26 cellular contexts compared by ENCODE assay signal in the genomic region with DNA sequence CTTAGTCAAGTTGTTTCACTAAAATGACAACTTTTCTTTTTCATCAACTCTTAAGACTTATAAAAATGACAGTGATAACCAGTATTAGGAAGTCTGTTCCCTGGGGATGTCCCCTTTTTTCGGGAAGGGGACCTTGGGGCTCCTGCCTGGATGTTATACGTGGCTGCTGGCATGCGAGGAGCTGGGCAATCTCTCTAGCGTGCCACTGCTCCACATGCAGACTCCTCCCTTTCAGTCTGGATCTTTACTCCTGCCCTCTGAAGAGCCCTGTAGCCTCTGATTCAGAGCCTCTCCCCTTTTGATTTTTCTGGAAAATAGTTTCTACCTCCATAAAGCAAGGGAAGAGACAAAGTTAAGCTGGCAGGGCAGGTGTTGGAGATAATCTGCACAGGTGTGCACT. TPM values are rescaled to one million over a fixed set of nuclear protein-coding genes. Genes with fewer than 3 reads are reported as not detected.
DNase-seq lines count a peak whose midpoint lies in the region; ATAC-seq, FAIRE-seq and TF ChIP-seq lines count a peak whose summit lies in the region.
"Had no signal": no experiment of that assay in that cellular context is flagged by ENCODE, and none has a peak within 500 bp of the region (broad histone marks: within the 10 kb centered on the region; RNA-seq: fewer than 3 reads in every experiment).

No MANE protein-coding gene starts in this region.

- H3K4me3 Mint-ChIP-seq in H9: no peak overlapping the region
- H3K4me3 Mint-ChIP-seq: CD4-positive, CD25-positive, alpha-beta regulatory T cell had no signal

- H2BK120ac ChIP-seq in H9 (ENCODE audit: low read depth, low read length, poor library complexity, severe bottlenecking) (no peak overlapping the region), H1 (replicated peaks; ENCODE audit: low read depth, low read length) (no peak overlapping the region), neuronal stem cell (ENCODE audit: low read depth, low read length) (no peak overlapping the region)

- peak overlapping the region in 2 of 3 experiments; percentile 2 to 86; a peak in 3 of 7 replicates for H3K27ac Mint-ChIP-seq in H9
- no peak overlapping the region for H3K27ac Mint-ChIP-seq in activated naive CD4-positive, alpha-beta T cell treated with anti-CD3 and anti-CD28 coated beads, Interleukin-2, amount 50 U/mL, for 72 hours
- H3K27ac Mint-ChIP-seq: CD4-positive, CD25-positive, alpha-beta regulatory T cell had no signal

- H3K23me2 ChIP-seq in H9 (ENCODE audit: insufficient read length, low read depth, low read length, poor library complexity, severe bottlenecking) (no peaks in the 10 kb centered on the region), H1 (ENCODE audit: low read depth, low read length) (no peaks in the 10 kb centered on the region)

- no peak overlapping the region for H3K56ac ChIP-seq in H9 (ENCODE audit: insufficient read length, low read depth, low read length)
- H3K56ac ChIP-seq in H1 (replicated peaks; ENCODE audit: insufficient read length, low read depth, low read length): no peak overlapping the region

- H3K23ac ChIP-seq in H9 (ENCODE audit: insufficient read length, low read depth, low read length): no peak overlapping the region
- no peak overlapping the region for H3K23ac ChIP-seq in H1 (ENCODE audit: insufficient read length)
- H3K23ac ChIP-seq in neuronal stem cell (ENCODE audit: low read depth, low read length, poor library complexity): no peak overlapping the region

- H3K27me3 ChIP-seq in H9 (ENCODE audit: insufficient read depth, low read length) (no peaks in the 10 kb centered on the region), H1 (replicated peaks in 1 of 4; ENCODE audit: control insufficient read depth in 3 of 4, extremely low read depth in 1 of 4, insufficient read depth in 3 of 4, low read length in 3 of 4) (no peaks in the 10 kb centered on the region), neuronal stem cell (ENCODE audit: control insufficient read depth in 3 of 3, insufficient read depth in 3 of 3, low read depth in 1 of 3, low read length in 3 of 3) (no peaks in the 10 kb centered on the region)
- H3K27me3 ChIP-seq: BLaER1, SJCRH30 had no signal

- TF ChIP-seq RAD21 in H1 (IDR thresholded peaks at IDR 0.05 in 1 of 2, conservative IDR thresholded peaks at IDR 0.05 in 1 of 2; ENCODE audit: low read depth in 2 of 2, low read length in 2 of 2): no peak

- H3K27me3 Mint-ChIP-seq in H9 (ENCODE audit: low read depth): no peaks in the 10 kb centered on the region
- H3K27me3 Mint-ChIP-seq: CD4-positive, CD25-positive, alpha-beta regulatory T cell had no signal

- H2BK5ac ChIP-seq in H9 (ENCODE audit: insufficient read length, low read length) (no peak overlapping the region), H1 (ENCODE audit: low read depth, low read length) (no peak overlapping the region; the same call in 1 of the 2 replicates), neuronal stem cell (ENCODE audit: low read length) (peak overlapping the region; percentile 21)

- H4K20me1 ChIP-seq in H9 (ENCODE audit: control insufficient read depth, insufficient read depth, insufficient read length) (no peaks in the 10 kb centered on the region), H1 (replicated peaks in 1 of 2; ENCODE audit: control insufficient read depth in 1 of 2, insufficient read depth in 2 of 2, low read length in 2 of 2) (no peaks in the 10 kb centered on the region)
- H4K20me1 ChIP-seq: BLaER1 had no signal

- no peak for TF ChIP-seq CTCF in H9 (conservative IDR thresholded peaks at IDR 0.05)
- no peak for TF ChIP-seq CTCF in H1 (IDR thresholded peaks at IDR 0.05; ENCODE audit: control extremely low read depth in 1 of 3, insufficient read depth in 1 of 3, low read depth in 1 of 3, low read length in 3 of 3)

- H4K8ac ChIP-seq in H9 (replicated peaks; ENCODE audit: insufficient read length, low read depth, low read length): no peak overlapping the region
- no peak overlapping the region; the same call in 1 of the 2 replicates for H4K8ac ChIP-seq in H1 (ENCODE audit: extremely low read depth, insufficient read depth, low read length)
- no peak overlapping the region for H4K8ac ChIP-seq in neuronal stem cell (ENCODE audit: low read depth, low read length)

- no peaks in the 10 kb centered on the region; a peak in 1 of 7 replicates for H3K36me3 Mint-ChIP-seq in H9 (ENCODE audit: insufficient read depth in 1 of 3, low read depth in 3 of 3)
- H3K36me3 Mint-ChIP-seq in activated naive CD4-positive, alpha-beta T cell treated with anti-CD3 and anti-CD28 coated beads, Interleukin-2, amount 50 U/mL, for 72 hours: no peaks in the 10 kb centered on the region
- H3K36me3 Mint-ChIP-seq: CD4-positive, CD25-positive, alpha-beta regulatory T cell had no signal

- H3K4me3 ChIP-seq in H1 (ENCODE audit: extremely low read depth in 1 of 4, insufficient read depth in 2 of 4, low read depth in 3 of 4, low read length in 4 of 4) (no peak overlapping the region), neuronal stem cell (ENCODE audit: low read length in 2 of 2) (no peak overlapping the region)
- H3K4me3 ChIP-seq: BLaER1, GM23248, K562, PC-9, SJCRH30 had no signal

- no peak for TF ChIP-seq POLR2A in H1 (IDR thresholded peaks at IDR 0.05; ENCODE audit: control extremely low read depth in 1 of 2, low read depth in 2 of 2, low read length in 2 of 2)

- CTCF ChIA-PET in H1 (lab: Charles Lee; ENCODE audit: partially characterized antibody): interaction anchor here (1.2 to 2.8 kb wide), 2 partner anchors 139 to 180 kb away, joined by 4 to 11 read pairs; no protein-coding TSS in a partner anchor

- H3K4me1 Mint-ChIP-seq in H9: peaks cover 34 to 36% of the 10 kb centered on the region in 2 experiments
- H3K4me1 Mint-ChIP-seq: CD4-positive, CD25-positive, alpha-beta regulatory T cell had no signal

- no peak overlapping the region for H3K9ac ChIP-seq in H9 (ENCODE audit: extremely low read depth, insufficient read length, low read length)
- no peak overlapping the region for H3K9ac ChIP-seq in H1 (replicated peaks in 1 of 4; ENCODE audit: extremely low read depth in 1 of 4, low read depth in 3 of 4, low read length in 3 of 4)
- no peak overlapping the region for H3K9ac ChIP-seq in neuronal stem cell (ENCODE audit: low read depth, low read length, poor library complexity)
- H3K9ac ChIP-seq: BLaER1, GM23248 had no signal

- H3K36me3 ChIP-seq in H1 (ENCODE audit: control insufficient read depth in 2 of 4, insufficient read depth in 4 of 4, low read length in 3 of 4) (no peaks in the 10 kb centered on the region), neuronal stem cell (replicated peaks in 1 of 2; ENCODE audit: control insufficient read depth in 2 of 2, insufficient read depth in 2 of 2, low read length in 2 of 2) (no peaks in the 10 kb centered on the region)
- H3K36me3 ChIP-seq: BLaER1, SJCRH30 had no signal

- no peak overlapping the region for H3T11ph ChIP-seq in H9 (ENCODE audit: low read length)

- H2BK15ac ChIP-seq in H9 (ENCODE audit: low read depth, low read length): no peak overlapping the region
- no peak overlapping the region for H2BK15ac ChIP-seq in H1 (ENCODE audit: low read length)
- no peak overlapping the region for H2BK15ac ChIP-seq in neuronal stem cell (ENCODE audit: low read length)

- no peak overlapping the region for H2BK12ac ChIP-seq in H9 (ENCODE audit: insufficient read length, low read depth, low read length)
- no peak overlapping the region for H2BK12ac ChIP-seq in H1 (ENCODE audit: low read depth, low read length)
- H2BK12ac ChIP-seq in neuronal stem cell (ENCODE audit: low read length): no peak overlapping the region

- no peak overlapping the region for H3K4me2 ChIP-seq in H9 (ENCODE audit: insufficient read depth, insufficient read length, low read length)
- H3K4me2 ChIP-seq in H1 (ENCODE audit: insufficient read depth in 1 of 2, low read depth in 2 of 2, low read length in 2 of 2): peak overlapping the region in 1 of 2 experiments; percentile 41; a peak in 1 of 4 replicates
- H3K4me2 ChIP-seq in neuronal stem cell (ENCODE audit: insufficient read depth, low read length, poor library complexity, severe bottlenecking): no peak overlapping the region
- H3K4me2 ChIP-seq: BLaER1, PC-9 had no signal

- FAIRE-seq in H1 (lab: Jason Lieb, UNC): no peak
- FAIRE-seq: HepG2, K562 had no signal

- H3K4ac ChIP-seq in H9 (ENCODE audit: low read depth, low read length) (no peak overlapping the region), H1 (replicated peaks; ENCODE audit: insufficient read length, low read depth, low read length) (no peak overlapping the region), neuronal stem cell (ENCODE audit: low read length) (no peak overlapping the region)

- H3K18ac ChIP-seq in H9 (ENCODE audit: insufficient read length, low read depth, low read length) (no peak overlapping the region), H1 (ENCODE audit: extremely low read depth, low read length) (peak overlapping the region; percentile 9; the same call in 1 of the 2 replicates), neuronal stem cell (ENCODE audit: low read length) (peak overlapping the region; percentile 73)

- H3K14ac ChIP-seq in H9 (ENCODE audit: insufficient read depth, low read length) (no peak overlapping the region), H1 (ENCODE audit: insufficient read length) (no peak overlapping the region), neuronal stem cell (ENCODE audit: low read length) (no peak overlapping the region)

- H2BK20ac ChIP-seq in H9 (ENCODE audit: low read depth, low read length, poor library complexity, severe bottlenecking) (no peak overlapping the region), H1 (ENCODE audit: low read length) (0 out of 2 replicates have a peak overlapping the region, but pooled peaks have one; percentile 0)

- H4K91ac ChIP-seq in H9 (ENCODE audit: insufficient read length, low read depth, low read length): no peak overlapping the region
- no peak overlapping the region for H4K91ac ChIP-seq in H1 (replicated peaks; ENCODE audit: insufficient read length, low read length)
- H4K91ac ChIP-seq in neuronal stem cell (ENCODE audit: low read depth, low read length, poor library complexity): no peak overlapping the region

- no peaks in the 10 kb centered on the region for H3K79me1 ChIP-seq in H9 (ENCODE audit: insufficient read depth, low read depth, low read length, poor library complexity, severe bottlenecking)
- H3K79me1 ChIP-seq in H1 (ENCODE audit: low read depth, low read length): no peaks in the 10 kb centered on the region
- no peaks in the 10 kb centered on the region for H3K79me1 ChIP-seq in neuronal stem cell (ENCODE audit: low read depth, low read length)

- H2AK5ac ChIP-seq in H9 (ENCODE audit: insufficient read length, low read length) (no peak overlapping the region), H1 (ENCODE audit: low read depth, low read length) (no peak overlapping the region), neuronal stem cell (ENCODE audit: low read depth, low read length) (no peak overlapping the region)

- H3K9me3 ChIP-seq in H9 (ENCODE audit: control insufficient read depth, low read depth, low read length) (no peaks in the 10 kb centered on the region), H1 (ENCODE audit: insufficient read depth in 2 of 2, low read depth in 1 of 2, low read length in 1 of 2) (0 out of 4 replicates have a peak, but pooled peaks cover 0 to 2% of the 10 kb centered on the region in 2 experiments), neuronal stem cell (replicated peaks in 1 of 2; ENCODE audit: control insufficient read depth in 2 of 2, insufficient read depth in 1 of 2, low read depth in 1 of 2, low read length in 2 of 2) (no peaks in the 10 kb centered on the region)
- H3K9me3 ChIP-seq: BLaER1, SJCRH30 had no signal

- no peak for DNase-seq in H9
- no peak for DNase-seq in H1 (ENCODE audit: low read depth in 1 of 2, low spot score in 2 of 2)
- DNase-seq in neuronal stem cell (ENCODE audit: low spot score): no peak
- no peak for DNase-seq in COR-L47 (lab: John Stamatoyannopoulos, UW)
- DNase-seq in activated gamma-delta T cell (lab: John Stamatoyannopoulos, UW): no peak
- DNase-seq in activated naive CD4-positive, alpha-beta T cell treated with anti-CD3 and anti-CD28 coated beads, Interleukin-2, amount 50 U/mL, for 72 hours (ENCODE audit: low spot score in 2 of 2): no peak
- DNase-seq: CD4-positive, CD25-positive, alpha-beta regulatory T cell; DMS53; GM23248; HCEC 1CT; Kasumi-1; NCI-H1092 treated with DMSO at 0.1 percent for 48 hours; NCI-H1436 treated with DMSO at 0.1 percent for 48 hours; NCI-H187 treated with DMSO at 0.1 percent for 48 hours; NCI-H524 treated with DMSO at 0.1 percent for 48 hours; NCI-H774; PC-9; SJCRH30 had no signal

- H3K9me3 Mint-ChIP-seq in H9: no peaks in the 10 kb centered on the region; a peak in 1 of 5 replicates
- H3K9me3 Mint-ChIP-seq in activated naive CD4-positive, alpha-beta T cell treated with anti-CD3 and anti-CD28 coated beads, Interleukin-2, amount 50 U/mL, for 72 hours: no peaks in the 10 kb centered on the region

- no peak for TF ChIP-seq EP300 in H1 (IDR thresholded peaks at IDR 0.05; ENCODE audit: borderline replicate concordance in 1 of 2, low read depth in 2 of 2, low read length in 2 of 2)

- H2AFZ ChIP-seq in H9 (ENCODE audit: low read length): no peak overlapping the region
- peak overlapping the region; percentile 24; the same call in 1 of the 2 replicates for H2AFZ ChIP-seq in H1 (ENCODE audit: low read length)
- H2AFZ ChIP-seq in neuronal stem cell (ENCODE audit: low read length): peak overlapping the region; percentile 39
- H2AFZ ChIP-seq: GM23248, PC-9 had no signal

- no peak for ATAC-seq in activated naive CD4-positive, alpha-beta T cell treated with anti-CD3 and anti-CD28 coated beads, Interleukin-2, amount 50 U/mL, for 72 hours
- no peak for ATAC-seq in GM18502 (IDR thresholded peaks at IDR 0.05; ENCODE audit: poor library complexity, unreplicated experiment)
- ATAC-seq: HepG2, K562, Right ventricle myocardium inferior, SK-N-SH treated with all-trans-retinoic acid at 6 μM for 48 hours had no signal

- H3K27ac ChIP-seq in H9 (ENCODE audit: insufficient read length, low read depth, low read length) (no peak overlapping the region), angular gyrus (ENCODE audit: low read depth, low read length) (peak overlapping the region; percentile 88), H1 (ENCODE audit: low read depth, low read length) (no peak overlapping the region), neuronal stem cell (replicated peaks; ENCODE audit: low read length) (peak overlapping the region; percentile 87)
- H3K27ac ChIP-seq: BLaER1, GM23248, HL-60, PC-9, SJCRH30 had no signal

- no CpG with 5 or more reads among the region's 4 CpGs for WGBS in H9 (ENCODE audit: extremely low coverage, insufficient read length, low lambda C conversion rate)
- 80% methylated on average over 4 of the region's 4 CpGs; no CpG with 5 or more reads in 1 of the 2 experiments for WGBS in H1 (ENCODE audit: extremely low coverage in 1 of 2, insufficient coverage in 1 of 2, insufficient read length in 1 of 2, insufficient replicate concordance in 2 of 2, low coverage in 1 of 2, low lambda C conversion rate in 2 of 2, missing lambda C conversion rate in 1 of 2), 2 experiments
- no CpG with 5 or more reads among the region's 4 CpGs for WGBS in neuronal stem cell (ENCODE audit: extremely low coverage in 2 of 2, insufficient read length in 2 of 2, insufficient replicate concordance in 1 of 2), 2 donors

- H4K5ac ChIP-seq in H9 (ENCODE audit: insufficient read length, low read depth, low read length) (no peak overlapping the region), H1 (ENCODE audit: insufficient read length, low read depth, low read length) (no peak overlapping the region)

- no peaks in the 10 kb centered on the region for H3K79me2 ChIP-seq in H9 (ENCODE audit: insufficient read depth, low read length)
- no peaks in the 10 kb centered on the region for H3K79me2 ChIP-seq in H1 (ENCODE audit: control insufficient read depth in 1 of 2, insufficient read depth in 2 of 2, low read length in 2 of 2)

- POLR2A ChIA-PET in H1 (lab: Charles Lee; ENCODE audit: partially characterized antibody): interaction anchor here (0.6 to 1.6 kb wide), 5 partner anchors 16 to 237 kb away, joined by 3 to 4 read pairs (median 3); a partner anchor contains a TSS

- no peaks in the 10 kb centered on the region; the same call in 1 of the 2 replicates for H3K4me1 ChIP-seq in H9 (ENCODE audit: insufficient read depth, low read length)
- H3K4me1 ChIP-seq in H1 (replicated peaks in 1 of 4; ENCODE audit: control insufficient read depth in 3 of 4, insufficient read depth in 4 of 4, low read length in 3 of 4): peaks cover 0 to 12% (median 9%) of the 10 kb centered on the region in 4 experiments; a peak in 4 of 7 replicates
- H3K4me1 ChIP-seq in neuronal stem cell (ENCODE audit: control insufficient read depth in 2 of 2, insufficient read depth in 1 of 2, low read depth in 1 of 2, low read length in 2 of 2): peaks cover 10 to 21% of the 10 kb centered on the region in 2 donors
- H3K4me1 ChIP-seq: BLaER1 had no signal

RNA-seq across cellular contexts. Expression of a gene that starts 19.5 kb away (rescaled TPM):
- total RNA-seq in H9 (2021): 29.6 and 31.9 TPM in 2 replicates
- 31.1 and 32.8 TPM in 2 replicates for total RNA-seq in H1 (2021; fragmentation: NEBNext Ultra II Directional; extraction: Animal tissue kit (Norgen Biotek cat#: 25700))
- polyA plus RNA-seq in H1 (2011; rRNA removed): 7.3 and 10.8 TPM in 2 replicates
- polyA plus RNA-seq in H1 (2011; cell fraction: cytosol; rRNA removed): 23.6 TPM
- 4.8 TPM for polyA plus RNA-seq in H1 (2011; cell fraction: nucleus; rRNA removed)
- 20.7 to 22.8 TPM (median 21.3 TPM) in 4 replicates for polyA plus RNA-seq in H1 (2012, experiment 1 of 2)
- 3.1 TPM for polyA plus RNA-seq in H1 (2012, experiment 2 of 2)
- 38.8 TPM for polyA plus RNA-seq in H1 (2013, experiment 1 of 2)
- 38.5 TPM for polyA plus RNA-seq in H1 (2013, experiment 2 of 2)
- polyA minus RNA-seq in H1 (2011; rRNA and poly(A)+ RNA removed): 5.2 and 7.7 TPM in 2 replicates
- 18.1 TPM for polyA minus RNA-seq in H1 (2011; cell fraction: cytosol; rRNA and poly(A)+ RNA removed)
- 25.0 TPM for polyA minus RNA-seq in H1 (2011; cell fraction: nucleus; rRNA and poly(A)+ RNA removed)
- polyA plus RNA-seq in neuronal stem cell (2013, experiment 1 of 2): 46.9 TPM
- polyA plus RNA-seq in neuronal stem cell (2013, experiment 2 of 2): 50.0 TPM
- total RNA-seq in activated naive CD4-positive, alpha-beta T cell treated with anti-CD3 and anti-CD28 coated beads, Interleukin-2, amount 50 U/mL, for 72 hours: 10 to 100 TPM; 20.4 to 23.3 TPM

Comparison
In these comparisons a context has a peak if more than half of its experiments do, and no peak if none do; other contexts are left out.
1. H3K27ac ChIP-seq: peak in angular gyrus (single experiment) and neuronal stem cell (single experiment); none in H9 (single experiment) and H1 (single experiment).
2. H3K27ac Mint-ChIP-seq: peak in H9 (2 of 3); none in activated naive CD4-positive, alpha-beta T cell treated with anti-CD3 and anti-CD28 coated beads, Interleukin-2, amount 50 U/mL, for 72 hours (0 of 2).